8 cellular contexts compared by ENCODE assay signal in the genomic region with DNA sequence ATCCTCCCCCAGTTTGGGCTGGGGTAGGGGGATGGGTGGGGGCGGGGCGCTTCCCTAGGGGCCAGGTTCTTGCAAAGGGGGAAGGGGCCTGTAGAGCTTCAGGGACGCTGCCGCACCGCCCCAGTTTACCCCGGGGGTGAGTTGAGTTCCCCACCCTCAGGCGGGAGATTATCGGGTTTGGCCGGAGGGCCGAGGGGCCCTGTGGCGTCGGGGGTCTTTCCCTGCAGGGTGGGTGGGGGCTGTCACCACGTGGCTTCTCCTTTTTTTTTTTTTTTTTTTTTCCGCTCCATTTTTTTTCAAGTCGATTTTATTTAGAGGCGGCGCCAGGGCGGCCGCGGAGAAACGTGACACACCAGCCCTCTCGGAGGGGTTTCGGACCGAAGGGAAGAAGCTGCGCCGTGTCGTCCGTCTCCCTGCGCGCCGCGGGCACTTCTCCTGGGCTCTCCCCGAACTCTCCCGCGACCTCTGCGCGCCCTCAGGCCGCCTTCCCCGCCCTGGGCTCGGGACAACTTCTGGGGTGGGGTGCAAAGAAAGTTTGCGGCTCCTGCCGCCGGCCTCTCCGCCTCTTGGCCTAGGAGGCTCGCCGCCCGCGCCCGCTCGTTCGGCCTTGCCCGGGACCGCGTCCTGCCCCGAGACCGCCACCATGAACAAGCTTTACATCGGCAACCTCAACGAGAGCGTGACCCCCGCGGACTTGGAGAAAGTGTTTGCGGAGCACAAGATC. TPM values are rescaled to one million over a fixed set of nuclear protein-coding genes. Genes with fewer than 3 reads are reported as not detected.
DNase-seq lines count a peak whose midpoint lies in the region; ATAC-seq and TF ChIP-seq lines count a peak whose summit lies in the region.

A gene (plus strand): TSS at position 283 of the 724 bp plus-strand sequence. CDS start 361 bp downstream, at position 644.

- peaks cover 23% of the 10 kb centered on the region for H3K4me1 ChIP-seq in lower lobe of right lung

- H3K27me3 ChIP-seq in lower lobe of right lung (ENCODE audit: low read depth), result peaks cover 98% of the 10 kb centered on the region

- in situ Hi-C loops in astrocyte of the cerebellum (cut with HindIII; ENCODE audit: low sequenced_read_pairs), result no loop called here

- H3K27ac ChIP-seq in lower lobe of right lung, result no peak within 1 kb of the TSS

- H3K36me3 ChIP-seq in lower lobe of right lung, result no peaks in the 10 kb centered on the region

- intact Hi-C loops in lower lobe of right lung (cut with DNase I), result no loop called here

- no peaks in the 10 kb centered on the region for H3K9me3 ChIP-seq in lower lobe of right lung

- DNase-seq in NCI-H748 (lab: John Stamatoyannopoulos, UW; ENCODE audit: unreplicated experiment), result peak; percentile 80
- DNase-seq in astrocyte of the cerebellum (ENCODE audit: low read depth), result no peak
- DNase-seq in lower lobe of right lung, result no peak
- no peak for DNase-seq in DMS53 treated with DMSO at 0.1 percent for 48 hours (lab: John Stamatoyannopoulos, UW; ENCODE audit: unreplicated experiment)

- H3K4me3 ChIP-seq in GM08714 (ENCODE audit: low read length) (peak within 1 kb of the TSS; percentile 51), astrocyte of the cerebellum (ENCODE audit: low read depth, low read length) (peak within 1 kb of the TSS; percentile 79), lower lobe of right lung (peak within 1 kb of the TSS; percentile 34)

- TF ChIP-seq CTCF in astrocyte of the cerebellum (IDR thresholded peaks at IDR 0.05; ENCODE audit: low read depth, low read length, missing control alignments), result no peak
- TF ChIP-seq CTCF in lower lobe of right lung (IDR thresholded peaks at IDR 0.05), result no peak

- ATAC-seq in lower lobe of right lung (peak; percentile 15 to 49), GM21423 (IDR thresholded peaks at IDR 0.05; ENCODE audit: unreplicated experiment) (no peak), HG02610 (IDR thresholded peaks at IDR 0.05; ENCODE audit: unreplicated experiment) (no peak), GM21367 (IDR thresholded peaks at IDR 0.05; ENCODE audit: unreplicated experiment) (no peak)

RNA-seq across cellular contexts. Expression of the gene that starts here (rescaled TPM):
- not detected for total RNA-seq in lower lobe of right lung

Comparison
In these comparisons a context has a peak if more than half of its experiments do, and no peak if none do; other contexts are left out.
1. Peak in ATAC-seq and H3K4me3 ChIP-seq in lower lobe of right lung; RNA of the gene not detected or under 1 TPM.